In the genomic region with DNA sequence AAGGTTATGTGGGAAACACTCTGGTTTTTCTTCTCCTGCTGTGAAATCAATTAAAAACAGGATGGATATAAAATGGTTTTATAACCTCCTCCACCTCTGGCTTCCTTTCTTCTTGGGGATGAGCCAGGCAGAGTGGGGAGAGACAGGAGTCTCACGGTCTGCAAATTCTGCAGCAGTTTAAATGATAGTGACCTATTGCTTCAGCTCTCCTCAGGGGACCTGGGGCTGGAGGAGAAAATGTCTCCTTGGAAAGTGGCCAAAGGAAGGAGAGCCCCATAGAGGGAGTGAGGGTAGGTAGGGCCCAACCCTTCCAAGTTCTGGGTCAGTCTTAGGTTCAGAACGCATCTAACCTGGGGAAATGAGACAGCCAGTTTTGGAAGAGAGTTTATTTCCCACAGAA, we compare ENCODE assay signal across 21 cellular contexts.
DNase-seq lines count a peak whose midpoint lies in the region; ATAC-seq and TF ChIP-seq lines count a peak whose summit lies in the region.
"Had no signal": no experiment of that assay in that cellular context is flagged by ENCODE, and none has a peak within 500 bp of the region (broad histone marks: within the 10 kb centered on the region; RNA-seq: fewer than 3 reads in every experiment).

No MANE protein-coding gene starts in this region.

- TF ChIP-seq CTCF in right atrium auricular region (IDR thresholded peaks at IDR 0.05) (no peak), fibroblast of mammary gland (conservative IDR thresholded peaks at IDR 0.05; ENCODE audit: control insufficient read depth, insufficient read depth, low read depth, low read length) (no peak), nephron (IDR thresholded peaks at IDR 0.05; ENCODE audit: unreplicated experiment in 3 of 3) (no peak)

- no peaks in the 10 kb centered on the region for H3K27me3 ChIP-seq in right atrium auricular region
- H3K27me3 ChIP-seq: BLaER1 had no signal

- H3K9me3 Mint-ChIP-seq in nephron, result peaks cover 4% of the 10 kb centered on the region
- no peaks in the 10 kb centered on the region for H3K9me3 Mint-ChIP-seq in natural killer cell treated with Interleukin-12 subunit alpha and Interleukin-12 subunit beta and Interleukin-15 and Interleukin-18, amount 100 ng/mL, for 72 hours
- no peaks in the 10 kb centered on the region for H3K9me3 Mint-ChIP-seq in activated CD4-positive, alpha-beta memory T cell treated with anti-CD3 and anti-CD28 coated beads, Interleukin-2, amount 10 ng/mL, durations not matched to agents 7 days and 5 days
- H3K9me3 Mint-ChIP-seq in activated CD8-positive, alpha-beta memory T cell treated with anti-CD3 and anti-CD28 coated beads, Interleukin-2, amount 10 ng/mL, durations not matched to agents 7 days and 5 days (ENCODE audit: low read depth), result no peaks in the 10 kb centered on the region
- H3K9me3 Mint-ChIP-seq: CD4-positive, CD25-positive, alpha-beta regulatory T cell had no signal

- H3K4me3 ChIP-seq in right atrium auricular region, result no peak overlapping the region
- H3K4me3 ChIP-seq in fibroblast of mammary gland (ENCODE audit: control insufficient read depth, low read depth, low read length), result no peak overlapping the region
- H3K4me3 ChIP-seq: BLaER1, SK-N-MC had no signal

- peaks cover 0 to 5% of the 10 kb centered on the region in 2 donors for H3K4me1 ChIP-seq in right atrium auricular region

- no peaks in the 10 kb centered on the region for H3K9me3 ChIP-seq in right atrium auricular region

- POLR2A ChIA-PET in activated CD4-positive, alpha-beta memory T cell treated with anti-CD3 and anti-CD28 coated beads, Interleukin-2, amount 10 ng/mL, durations not matched to agents 7 days and 5 days (lab: Charles Lee), result no interaction called here

- DNase-seq in Right ventricle myocardium superior, result no peak
- no peak for DNase-seq in right atrium auricular region (ENCODE audit: low spot score)
- peak; percentile 13 for DNase-seq in fibroblast of mammary gland (ENCODE audit: low read depth)
- peak; percentile 6 for DNase-seq in smooth muscle cell of the brain vasculature (ENCODE audit: low read depth, low spot score)
- DNase-seq in natural killer cell treated with Interleukin-12 subunit alpha and Interleukin-12 subunit beta and Interleukin-15 and Interleukin-18, amount 100 ng/mL, for 72 hours (ENCODE audit: low spot score), result no peak
- no peak for DNase-seq in activated CD4-positive, alpha-beta memory T cell treated with anti-CD3 and anti-CD28 coated beads, Interleukin-2, amount 10 ng/mL, durations not matched to agents 7 days and 5 days
- no peak for DNase-seq in activated CD8-positive, alpha-beta memory T cell treated with anti-CD3 and anti-CD28 coated beads, Interleukin-2, amount 10 ng/mL, durations not matched to agents 7 days and 5 days
- DNase-seq: CD4-positive, CD25-positive, alpha-beta regulatory T cell; DMS153; DND-41; NCI-H1048; NCI-H1417 treated with DMSO at 0.1 percent for 48 hours; NCI-H187 treated with DMSO at 0.1 percent for 48 hours; NCI-H2171 treated with DMSO at 0.1 percent for 48 hours; NCI-H446; NCI-H526; SIG-M5 had no signal

- H3K36me3 ChIP-seq in right atrium auricular region, result no peaks in the 10 kb centered on the region
- H3K36me3 ChIP-seq: BLaER1 had no signal

- peaks cover 43% of the 10 kb centered on the region for H3K4me1 Mint-ChIP-seq in nephron
- H3K4me1 Mint-ChIP-seq in natural killer cell treated with Interleukin-12 subunit alpha and Interleukin-12 subunit beta and Interleukin-15 and Interleukin-18, amount 100 ng/mL, for 72 hours (ENCODE audit: low read depth in 2 of 2), result no peaks in the 10 kb centered on the region
- H3K4me1 Mint-ChIP-seq in activated CD4-positive, alpha-beta memory T cell treated with anti-CD3 and anti-CD28 coated beads, Interleukin-2, amount 10 ng/mL, durations not matched to agents 7 days and 5 days, result no peaks in the 10 kb centered on the region
- H3K4me1 Mint-ChIP-seq in activated CD8-positive, alpha-beta memory T cell treated with anti-CD3 and anti-CD28 coated beads, Interleukin-2, amount 10 ng/mL, durations not matched to agents 7 days and 5 days, result no peaks in the 10 kb centered on the region
- H3K4me1 Mint-ChIP-seq: CD4-positive, CD25-positive, alpha-beta regulatory T cell had no signal

- intact Hi-C loops in Right ventricle myocardium superior (cut with DNase I), result no loop called here

- H3K27ac ChIP-seq in right atrium auricular region, result no peak overlapping the region
- H3K27ac ChIP-seq: BLaER1, RWPE1, SK-N-MC had no signal

- H3K27me3 Mint-ChIP-seq in nephron (ENCODE audit: low read depth), result peaks cover 48% of the 10 kb centered on the region
- peaks cover 28 to 40% of the 10 kb centered on the region in 2 donors for H3K27me3 Mint-ChIP-seq in natural killer cell treated with Interleukin-12 subunit alpha and Interleukin-12 subunit beta and Interleukin-15 and Interleukin-18, amount 100 ng/mL, for 72 hours
- peaks cover 9% of the 10 kb centered on the region for H3K27me3 Mint-ChIP-seq in activated CD4-positive, alpha-beta memory T cell treated with anti-CD3 and anti-CD28 coated beads, Interleukin-2, amount 10 ng/mL, durations not matched to agents 7 days and 5 days
- H3K27me3 Mint-ChIP-seq in activated CD8-positive, alpha-beta memory T cell treated with anti-CD3 and anti-CD28 coated beads, Interleukin-2, amount 10 ng/mL, durations not matched to agents 7 days and 5 days, result peaks cover 23% of the 10 kb centered on the region

- H3K27ac Mint-ChIP-seq in nephron, result peak overlapping the region; percentile 34 to 84 (median 75)
- no peak overlapping the region for H3K27ac Mint-ChIP-seq in natural killer cell treated with Interleukin-12 subunit alpha and Interleukin-12 subunit beta and Interleukin-15 and Interleukin-18, amount 100 ng/mL, for 72 hours
- no peak overlapping the region for H3K27ac Mint-ChIP-seq in activated CD4-positive, alpha-beta memory T cell treated with anti-CD3 and anti-CD28 coated beads, Interleukin-2, amount 10 ng/mL, durations not matched to agents 7 days and 5 days
- H3K27ac Mint-ChIP-seq in activated CD8-positive, alpha-beta memory T cell treated with anti-CD3 and anti-CD28 coated beads, Interleukin-2, amount 10 ng/mL, durations not matched to agents 7 days and 5 days, result no peak overlapping the region
- H3K27ac Mint-ChIP-seq: CD4-positive, CD25-positive, alpha-beta regulatory T cell had no signal

- CTCF ChIA-PET in activated CD4-positive, alpha-beta memory T cell treated with anti-CD3 and anti-CD28 coated beads, Interleukin-2, amount 10 ng/mL, durations not matched to agents 7 days and 5 days (lab: Charles Lee), result no interaction called here
- CTCF ChIA-PET in activated CD8-positive, alpha-beta memory T cell treated with anti-CD3 and anti-CD28 coated beads, Interleukin-2, amount 10 ng/mL, durations not matched to agents 7 days and 5 days (lab: Charles Lee), result no interaction called here

- no peak overlapping the region for H3K4me3 Mint-ChIP-seq in nephron
- H3K4me3 Mint-ChIP-seq in natural killer cell treated with Interleukin-12 subunit alpha and Interleukin-12 subunit beta and Interleukin-15 and Interleukin-18, amount 100 ng/mL, for 72 hours, result no peak overlapping the region
- H3K4me3 Mint-ChIP-seq in activated CD4-positive, alpha-beta memory T cell treated with anti-CD3 and anti-CD28 coated beads, Interleukin-2, amount 10 ng/mL, durations not matched to agents 7 days and 5 days, result no peak overlapping the region
- no peak overlapping the region for H3K4me3 Mint-ChIP-seq in activated CD8-positive, alpha-beta memory T cell treated with anti-CD3 and anti-CD28 coated beads, Interleukin-2, amount 10 ng/mL, durations not matched to agents 7 days and 5 days

- no peaks in the 10 kb centered on the region for H3K36me3 Mint-ChIP-seq in nephron (ENCODE audit: low read depth)
- no peaks in the 10 kb centered on the region for H3K36me3 Mint-ChIP-seq in natural killer cell treated with Interleukin-12 subunit alpha and Interleukin-12 subunit beta and Interleukin-15 and Interleukin-18, amount 100 ng/mL, for 72 hours
- no peaks in the 10 kb centered on the region for H3K36me3 Mint-ChIP-seq in activated CD4-positive, alpha-beta memory T cell treated with anti-CD3 and anti-CD28 coated beads, Interleukin-2, amount 10 ng/mL, durations not matched to agents 7 days and 5 days (ENCODE audit: low read depth)
- no peaks in the 10 kb centered on the region for H3K36me3 Mint-ChIP-seq in activated CD8-positive, alpha-beta memory T cell treated with anti-CD3 and anti-CD28 coated beads, Interleukin-2, amount 10 ng/mL, durations not matched to agents 7 days and 5 days
- H3K36me3 Mint-ChIP-seq: CD4-positive, CD25-positive, alpha-beta regulatory T cell had no signal

- peak; percentile 72 for ATAC-seq in Right ventricle myocardium superior (ENCODE audit: poor library complexity)
- ATAC-seq in natural killer cell treated with Interleukin-12 subunit alpha and Interleukin-12 subunit beta and Interleukin-15 and Interleukin-18, amount 100 ng/mL, for 72 hours, result no peak
- ATAC-seq in activated CD8-positive, alpha-beta memory T cell treated with anti-CD3 and anti-CD28 coated beads, Interleukin-2, amount 10 ng/mL, durations not matched to agents 7 days and 5 days, result no peak

Comparison
In these comparisons a context has a peak if more than half of its experiments do, and no peak if none do; other contexts are left out.
1. DNase-seq: peak in fibroblast of mammary gland (single experiment) and smooth muscle cell of the brain vasculature (single experiment); none in Right ventricle myocardium superior (single experiment), right atrium auricular region (single experiment), natural killer cell treated with Interleukin-12 subunit alpha and Interleukin-12 subunit beta and Interleukin-15 and Interleukin-18, amount 100 ng/mL, for 72 hours (single experiment), activated CD4-positive, alpha-beta memory T cell treated with anti-CD3 and anti-CD28 coated beads, Interleukin-2, amount 10 ng/mL, durations not matched to agents 7 days and 5 days (single experiment) and activated CD8-positive, alpha-beta memory T cell treated with anti-CD3 and anti-CD28 coated beads, Interleukin-2, amount 10 ng/mL, durations not matched to agents 7 days and 5 days (single experiment).
2. H3K27ac Mint-ChIP-seq: peak in nephron (3 of 3); none in natural killer cell treated with Interleukin-12 subunit alpha and Interleukin-12 subunit beta and Interleukin-15 and Interleukin-18, amount 100 ng/mL, for 72 hours (0 of 2), activated CD4-positive, alpha-beta memory T cell treated with anti-CD3 and anti-CD28 coated beads, Interleukin-2, amount 10 ng/mL, durations not matched to agents 7 days and 5 days (single experiment) and activated CD8-positive, alpha-beta memory T cell treated with anti-CD3 and anti-CD28 coated beads, Interleukin-2, amount 10 ng/mL, durations not matched to agents 7 days and 5 days (single experiment).